ENCODE assay signal across 9 cellular contexts in the genomic region with DNA sequence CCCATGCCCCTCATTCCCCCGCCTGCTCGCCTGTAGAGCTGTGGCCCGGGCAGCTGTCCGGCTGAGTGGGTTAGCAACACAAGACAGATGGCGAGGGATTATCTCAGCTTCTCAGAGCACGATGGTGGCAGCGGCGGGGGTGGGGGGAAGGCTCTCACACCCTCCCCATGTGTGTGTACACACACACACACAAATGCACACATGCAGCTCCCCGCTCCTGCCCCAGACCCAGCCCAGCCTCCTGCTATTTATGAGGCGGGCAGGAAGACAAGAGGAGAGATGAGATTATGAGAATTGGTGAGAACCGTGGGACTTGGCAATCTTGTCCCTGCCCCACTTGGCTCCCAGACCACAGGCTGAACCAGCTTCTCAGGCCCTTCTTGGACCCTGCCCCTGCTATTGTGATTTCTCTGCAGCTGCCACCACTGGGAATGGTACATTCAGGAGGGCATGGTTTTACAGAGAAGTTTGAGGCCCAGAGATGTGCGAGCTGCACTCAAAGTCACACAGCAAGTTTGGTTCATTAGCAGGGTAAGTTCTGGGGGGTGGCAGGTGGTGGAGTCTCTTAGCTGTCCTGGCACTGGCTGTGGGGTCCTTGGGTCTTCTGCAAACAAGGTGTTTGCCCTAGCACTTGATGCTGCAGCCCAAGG. TPM values are rescaled to one million over a fixed set of nuclear protein-coding genes. Genes with fewer than 3 reads are reported as not detected.
DNase-seq lines count a peak whose midpoint lies in the region; ATAC-seq and TF ChIP-seq lines count a peak whose summit lies in the region.
"Had no signal": no experiment of that assay in that cellular context is flagged by ENCODE, and none has a peak within 500 bp of the region (broad histone marks: within the 10 kb centered on the region; RNA-seq: fewer than 3 reads in every experiment).

No MANE protein-coding gene starts in this region.

- H3K9me3 Mint-ChIP-seq in activated B cell treated with CpG ODN at 0.5 μM for 24 hours (no peaks in the 10 kb centered on the region), immature natural killer cell (no peaks in the 10 kb centered on the region), MCF 10A (ENCODE audit: unreplicated experiment) (no peaks in the 10 kb centered on the region)

- H3K4me3 Mint-ChIP-seq in activated B cell treated with CpG ODN at 0.5 μM for 24 hours (peak overlapping the region; percentile 53), immature natural killer cell (peak overlapping the region in 1 of 5 donors; percentile 17), MCF 10A (ENCODE audit: unreplicated experiment) (no peak overlapping the region)

- TF ChIP-seq CTCF in activated B cell treated with CpG ODN at 0.5 μM for 24 hours (IDR thresholded peaks at IDR 0.05) (no peak), MCF 10A (IDR thresholded peaks at IDR 0.05; ENCODE audit: unreplicated experiment) (no peak)

- BruUV-seq in MCF 10A (replicated peaks; lab: Mats Ljungman, UMichigan) = no TSS peak

- peaks cover 83% of the 10 kb centered on the region for H3K4me1 Mint-ChIP-seq in activated B cell treated with CpG ODN at 0.5 μM for 24 hours
- peaks cover 46 to 49% of the 10 kb centered on the region in 2 donors for H3K4me1 Mint-ChIP-seq in immature natural killer cell
- H3K4me1 Mint-ChIP-seq in MCF 10A (ENCODE audit: insufficient read depth, unreplicated experiment) = peaks cover 13% of the 10 kb centered on the region

- ATAC-seq in activated B cell treated with CpG ODN at 0.5 μM for 24 hours (ENCODE audit: low read depth) (no peak), GM18517 (IDR thresholded peaks at IDR 0.05; ENCODE audit: unreplicated experiment) (no peak)

- H3K36me3 Mint-ChIP-seq in activated B cell treated with CpG ODN at 0.5 μM for 24 hours (ENCODE audit: low read depth) (no peaks in the 10 kb centered on the region), immature natural killer cell (no peaks in the 10 kb centered on the region), MCF 10A (ENCODE audit: insufficient read depth, unreplicated experiment) (no peaks in the 10 kb centered on the region)

- DNase-seq in NCI-H2171 treated with DMSO at 0.1 percent for 48 hours (lab: John Stamatoyannopoulos, UW) (peak; percentile 21), NCI-H2171 (lab: John Stamatoyannopoulos, UW) (no peak), activated B cell treated with CpG ODN at 0.5 μM for 24 hours (no peak), immature natural killer cell (no peak), superior temporal gyrus (ENCODE audit: extremely low spot score) (peak; percentile 63), MCF 10A (ENCODE audit: unreplicated experiment) (no peak), NCI-H748 treated with DMSO at 0.1 percent for 48 hours (lab: John Stamatoyannopoulos, UW) (no peak)
- DNase-seq: esophagus squamous epithelium had no signal

- H3K27me3 Mint-ChIP-seq in activated B cell treated with CpG ODN at 0.5 μM for 24 hours (no peaks in the 10 kb centered on the region), immature natural killer cell (ENCODE audit: low read depth in 3 of 3) (peaks cover 17 to 28% (median 19%) of the 10 kb centered on the region in 3 donors), MCF 10A (ENCODE audit: insufficient read depth, unreplicated experiment) (peaks cover 32% of the 10 kb centered on the region)

- intact Hi-C loops in activated B cell treated with CpG ODN at 0.5 μM for 24 hours (cut with micrococcal nuclease) (loop anchor here (1.0 to 5.0 kb wide), 4 partner anchors 17 to 452 kb away; partner anchors contain the start of gene MATR3), MCF 10A (cut with micrococcal nuclease) (no loop called here)

- CTCF ChIA-PET in activated B cell treated with CpG ODN at 0.5 μM for 24 hours (lab: Charles Lee) (interaction anchor here (0.9 to 6.0 kb wide), 5 partner anchors 20 to 111 kb away, joined by 4 to 40 read pairs (median 7); no protein-coding TSS in a partner anchor), MCF 10A (lab: Yijun Ruan, JAX) (interaction anchor here (0.6 to 7.1 kb wide), 5 partner anchors 22 to 414 kb away, joined by 3 to 43 read pairs (median 3); no protein-coding TSS in a partner anchor)

- POLR2A ChIA-PET in activated B cell treated with CpG ODN at 0.5 μM for 24 hours (lab: Charles Lee) (interaction anchor here (0.9 to 6.8 kb wide), 14 partner anchors 10 to 107 kb away, joined by 3 to 86 read pairs (median 10); partner anchors contain the start of gene CXXC5), MCF 10A (lab: Yijun Ruan, JAX) (no interaction called here)

- H3K27ac Mint-ChIP-seq in activated B cell treated with CpG ODN at 0.5 μM for 24 hours (peak overlapping the region; percentile 81), immature natural killer cell (peak overlapping the region; percentile 5 to 75 (median 66)), MCF 10A (ENCODE audit: low read depth, unreplicated experiment) (no peak overlapping the region)

RNA-seq across cellular contexts. Expression of gene PSD2, which starts 51.0 kb away (rescaled TPM):
- total RNA-seq in activated B cell treated with CpG ODN at 0.5 μM for 24 hours = not detected in 2 replicates
- polyA plus RNA-seq in immature natural killer cell = under 1 TPM in 1 of 3 donors, not detected in 2; 0.14 TPM
- not detected in 2 replicates for total RNA-seq in MCF 10A (2022)
- total RNA-seq: esophagus squamous epithelium had no signal

Comparison
In these comparisons a context has a peak if more than half of its experiments do, and no peak if none do; other contexts are left out.
1. DNase-seq: peak in NCI-H2171 treated with DMSO at 0.1 percent for 48 hours (single experiment) and superior temporal gyrus (single experiment); none in NCI-H2171 (single experiment), activated B cell treated with CpG ODN at 0.5 μM for 24 hours (single experiment), immature natural killer cell (0 of 3), MCF 10A (single experiment) and NCI-H748 treated with DMSO at 0.1 percent for 48 hours (single experiment).